ENCODE assay signal across 8 cellular contexts in the genomic region with DNA sequence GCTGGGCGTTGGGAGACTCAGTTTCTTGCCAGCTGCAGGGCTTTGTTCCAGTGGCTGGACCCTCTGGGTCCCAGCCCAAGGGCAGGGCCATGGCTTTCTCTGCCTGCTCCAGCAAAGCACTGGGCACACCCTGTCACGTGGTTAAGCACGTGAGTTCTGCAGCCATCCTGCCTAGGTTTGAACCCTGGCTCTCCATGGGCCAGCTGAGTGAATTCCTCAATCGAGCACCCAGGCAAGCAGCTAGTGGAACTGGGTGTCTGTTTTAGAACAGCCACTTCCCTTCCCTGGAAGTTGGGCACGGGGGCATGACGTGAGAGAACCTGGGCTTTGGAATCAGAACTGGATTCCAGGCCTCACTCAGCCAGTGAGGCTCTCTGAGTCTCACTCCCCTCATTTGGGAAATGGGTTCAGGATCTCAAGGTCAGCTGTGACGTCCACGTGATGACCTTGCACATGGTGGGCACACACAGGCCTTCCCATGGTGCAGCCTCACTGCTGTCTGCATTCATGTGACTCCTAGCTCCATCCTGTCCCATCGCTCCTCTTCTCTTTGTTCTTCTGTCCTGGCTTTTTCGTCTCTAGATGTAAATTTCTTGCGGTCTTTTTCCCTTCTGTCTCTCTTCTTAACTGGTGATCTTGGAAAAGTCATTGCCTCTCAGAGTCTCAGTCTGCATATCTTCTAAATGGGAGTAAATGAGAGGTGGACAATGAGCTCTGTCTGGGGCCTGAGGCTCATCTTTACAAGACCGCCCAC. TPM values are rescaled to one million over a fixed set of nuclear protein-coding genes. Genes with fewer than 3 reads are reported as not detected.
DNase-seq lines count a peak whose midpoint lies in the region; ATAC-seq and TF ChIP-seq lines count a peak whose summit lies in the region.

No MANE protein-coding gene starts in this region.

- H3K9me3 Mint-ChIP-seq in activated CD8-positive, alpha-beta memory T cell treated with anti-CD3 and anti-CD28 coated beads, Interleukin-2, amount 10 ng/mL, durations not matched to agents 7 days and 5 days (ENCODE audit: low read depth), result no peaks in the 10 kb centered on the region

- ATAC-seq in activated CD8-positive, alpha-beta memory T cell treated with anti-CD3 and anti-CD28 coated beads, Interleukin-2, amount 10 ng/mL, durations not matched to agents 7 days and 5 days, result no peak

- no peak for TF ChIP-seq CTCF in WERI-Rb-1 (IDR thresholded peaks at IDR 0.05; ENCODE audit: low read depth, low read length)

- peaks cover 1% of the 10 kb centered on the region for H3K36me3 Mint-ChIP-seq in activated CD8-positive, alpha-beta memory T cell treated with anti-CD3 and anti-CD28 coated beads, Interleukin-2, amount 10 ng/mL, durations not matched to agents 7 days and 5 days

- peak overlapping the region; percentile 78 for H3K27ac ChIP-seq in WERI-Rb-1
- peak overlapping the region; percentile 51 for H3K27ac ChIP-seq in temporal lobe (ENCODE audit: low read depth, low read length)

- peak; percentile 72 for DNase-seq in activated CD8-positive, alpha-beta memory T cell treated with anti-CD3 and anti-CD28 coated beads, Interleukin-2, amount 10 ng/mL, durations not matched to agents 7 days and 5 days
- DNase-seq in activated CD8-positive, alpha-beta memory T cell treated with anti-CD3 and anti-CD28 coated beads, Interleukin-2, amount 50 U/mL, for 4 hours, result no peak
- DNase-seq in WERI-Rb-1 (no peak), islet precursor cell (peak; percentile 62), H7 (no peak), NCI-H524 (lab: John Stamatoyannopoulos, UW) (no peak), NCI-H2081 treated with DMSO at 0.1 percent for 48 hours (lab: John Stamatoyannopoulos, UW) (no peak)

- no peaks in the 10 kb centered on the region for H3K9me3 ChIP-seq in WERI-Rb-1 (ENCODE audit: severe bottlenecking)

- H3K36me3 ChIP-seq in WERI-Rb-1 (no peaks in the 10 kb centered on the region; the same call in 1 of the 2 replicates), H7 (replicated peaks; ENCODE audit: control insufficient read depth, insufficient read depth, low read length) (no peaks in the 10 kb centered on the region)

- H3K27me3 Mint-ChIP-seq in activated CD8-positive, alpha-beta memory T cell treated with anti-CD3 and anti-CD28 coated beads, Interleukin-2, amount 10 ng/mL, durations not matched to agents 7 days and 5 days, result no peaks in the 10 kb centered on the region

- CTCF ChIA-PET in activated CD8-positive, alpha-beta memory T cell treated with anti-CD3 and anti-CD28 coated beads, Interleukin-2, amount 10 ng/mL, durations not matched to agents 7 days and 5 days (lab: Charles Lee), result interaction anchor here (0.8 to 11.7 kb wide), 9 partner anchors 8 to 281 kb away, joined by 3 to 150 read pairs (median 4); a partner anchor contains a TSS

- H3K4me3 Mint-ChIP-seq in activated CD8-positive, alpha-beta memory T cell treated with anti-CD3 and anti-CD28 coated beads, Interleukin-2, amount 10 ng/mL, durations not matched to agents 7 days and 5 days, result peak overlapping the region; percentile 65

- H3K27ac Mint-ChIP-seq in activated CD8-positive, alpha-beta memory T cell treated with anti-CD3 and anti-CD28 coated beads, Interleukin-2, amount 10 ng/mL, durations not matched to agents 7 days and 5 days, result peak overlapping the region; percentile 96

- H3K4me3 ChIP-seq in WERI-Rb-1 (ENCODE audit: low read depth, low read length), result no peak overlapping the region
- no peak overlapping the region for H3K4me3 ChIP-seq in H7 (ENCODE audit: insufficient read depth, low read depth, low read length)

- H3K27me3 ChIP-seq in WERI-Rb-1 (ENCODE audit: insufficient read depth, low read depth, severe bottlenecking), result no peaks in the 10 kb centered on the region
- H3K27me3 ChIP-seq in H7 (ENCODE audit: control insufficient read depth, insufficient read depth, low read length), result peaks cover 14% of the 10 kb centered on the region

- H3K4me1 Mint-ChIP-seq in activated CD8-positive, alpha-beta memory T cell treated with anti-CD3 and anti-CD28 coated beads, Interleukin-2, amount 10 ng/mL, durations not matched to agents 7 days and 5 days, result peaks cover 63% of the 10 kb centered on the region

RNA-seq across cellular contexts. Expression of a gene that starts 45.9 kb away (rescaled TPM):
- total RNA-seq in activated CD8-positive, alpha-beta memory T cell treated with anti-CD3 and anti-CD28 coated beads, Interleukin-2, amount 10 ng/mL, durations not matched to agents 7 days and 5 days, result 10 to 100 TPM; 15.2 to 18.3 TPM
- 23.1 TPM for total RNA-seq in temporal lobe
- 26.6 and 28.1 TPM in 2 replicates for total RNA-seq in H7 (2014; rRNA removed; shearing (Covaris generic))

Comparison
In these comparisons a context has a peak if more than half of its experiments do, and no peak if none do; other contexts are left out.
1. DNase-seq: peak in activated CD8-positive, alpha-beta memory T cell treated with anti-CD3 and anti-CD28 coated beads, Interleukin-2, amount 10 ng/mL, durations not matched to agents 7 days and 5 days (single experiment) and islet precursor cell (single experiment); none in activated CD8-positive, alpha-beta memory T cell treated with anti-CD3 and anti-CD28 coated beads, Interleukin-2, amount 50 U/mL, for 4 hours (single experiment), WERI-Rb-1 (single experiment), H7 (single experiment), NCI-H524 (0 of 2) and NCI-H2081 treated with DMSO at 0.1 percent for 48 hours (single experiment).